ENCODE assay signal across 18 cellular contexts in the genomic region with DNA sequence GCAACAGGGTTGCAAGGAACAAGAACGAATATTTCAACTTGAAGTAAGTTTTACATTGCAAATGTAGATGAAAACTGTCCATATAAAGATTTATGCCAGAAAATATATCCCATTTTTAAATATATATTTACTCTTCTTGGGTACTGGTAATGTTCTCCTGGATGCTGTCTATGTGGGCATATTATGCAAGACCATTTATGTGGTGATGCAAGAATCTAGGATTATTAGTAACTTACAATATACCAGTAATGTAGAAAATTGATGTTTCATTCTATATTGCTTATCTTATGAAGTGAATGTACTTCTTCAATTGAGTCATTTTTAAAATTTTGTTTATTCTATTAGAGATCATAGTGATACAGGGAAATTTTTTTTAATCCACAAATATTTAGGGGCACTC.
"Had no signal": no experiment of that assay in that cellular context is flagged by ENCODE, and none has a peak within 500 bp of the region (broad histone marks: within the 10 kb centered on the region; RNA-seq: fewer than 3 reads in every experiment).

No MANE protein-coding gene starts in this region.

- H3K4me1 Mint-ChIP-seq: brain; nephron; stimulated activated effector memory CD8-positive, alpha-beta T cell treated with anti-CD3 and anti-CD28 coated beads, Interleukin-12 subunit alpha, Interleukin-12 subunit beta, amount 100 ng/mL, for 72 hours had no signal

- H3K4me3 Mint-ChIP-seq: activated naive CD8-positive, alpha-beta T cell; activated T-cell treated with anti-CD3 and anti-CD28 coated beads, Interleukin-2, amount 50 U/mL, for 72 hours; brain; dendritic cell treated with granulocyte-macrophage colony-stimulating factor and Interleukin-4, amounts not matched to agents 40 ng/mL and 50 ng/mL, for 4 days; nephron; stimulated activated effector memory CD8-positive, alpha-beta T cell treated with anti-CD3 and anti-CD28 coated beads, Interleukin-12 subunit alpha, Interleukin-12 subunit beta, amount 100 ng/mL, for 72 hours; T-cell had no signal

- H3K9me3 ChIP-seq: thyroid gland had no signal

- H3K27me3 ChIP-seq: thyroid gland had no signal

- H3K27ac Mint-ChIP-seq: activated T-cell treated with anti-CD3 and anti-CD28 coated beads, Interleukin-2, amount 50 U/mL, for 72 hours; brain; dendritic cell treated with granulocyte-macrophage colony-stimulating factor and Interleukin-4, amounts not matched to agents 40 ng/mL and 50 ng/mL, for 4 days; nephron had no signal

- DNase-seq: activated CD4-positive, alpha-beta T cell treated with anti-CD3 and anti-CD28 coated beads, Interleukin-2, amount 50 U/mL, for 48 hours; activated gamma-delta T cell treated with Interleukin-2 at 50 U/mL for 16 hours; activated T-cell treated with anti-CD3 and anti-CD28 coated beads, Interleukin-2, amount 50 U/mL, for 72 hours; effector memory CD4-positive, alpha-beta T cell; glutamatergic neuron; hypothalamus; left ventricle myocardium superior; nucleus accumbens; posterior cingulate gyrus; retina; T-cell; thyroid gland had no signal

- H3K4me3 ChIP-seq: thyroid gland had no signal

- H3K9me3 Mint-ChIP-seq: activated T-cell treated with anti-CD3 and anti-CD28 coated beads, Interleukin-2, amount 50 U/mL, for 72 hours; brain; dendritic cell treated with granulocyte-macrophage colony-stimulating factor and Interleukin-4, amounts not matched to agents 40 ng/mL and 50 ng/mL, for 4 days; nephron; stimulated activated effector memory CD8-positive, alpha-beta T cell treated with anti-CD3 and anti-CD28 coated beads, Interleukin-12 subunit alpha, Interleukin-12 subunit beta, amount 100 ng/mL, for 72 hours; T-cell had no signal

- H3K27me3 Mint-ChIP-seq: activated naive CD8-positive, alpha-beta T cell; brain; dendritic cell treated with granulocyte-macrophage colony-stimulating factor and Interleukin-4, amounts not matched to agents 40 ng/mL and 50 ng/mL, for 4 days; T-cell had no signal

- H3K27ac ChIP-seq: thyroid gland, VCaP had no signal
